Comparison of ENCODE assay signal across 24 cellular contexts in the genomic region with DNA sequence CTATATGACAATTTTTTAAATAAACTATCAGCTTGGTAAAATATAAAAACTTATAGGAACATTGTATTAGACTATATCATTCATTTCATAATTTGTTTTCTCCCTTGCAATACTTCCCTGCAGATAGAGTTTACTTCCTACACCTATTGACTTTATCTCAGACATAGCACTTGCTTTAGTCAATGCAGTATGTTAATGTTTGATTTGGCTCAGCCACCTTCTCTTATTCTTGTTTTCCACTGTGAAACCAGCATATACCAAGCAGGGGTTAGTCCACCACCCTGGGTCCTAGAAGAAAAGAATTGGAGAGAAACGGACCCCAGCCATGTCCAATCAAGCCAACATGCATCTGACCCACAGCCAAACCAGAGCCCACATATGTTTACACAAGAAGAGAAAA. TPM values are rescaled to one million over a fixed set of nuclear protein-coding genes. Genes with fewer than 3 reads are reported as not detected.
DNase-seq lines count a peak whose midpoint lies in the region; ATAC-seq and TF ChIP-seq lines count a peak whose summit lies in the region.
"Had no signal": no experiment of that assay in that cellular context is flagged by ENCODE, and none has a peak within 500 bp of the region (broad histone marks: within the 10 kb centered on the region; RNA-seq: fewer than 3 reads in every experiment).

No MANE protein-coding gene starts in this region.

- H3K4me3 Mint-ChIP-seq in nephron progenitor cell, result no peak overlapping the region
- H3K4me3 Mint-ChIP-seq: CD14-positive monocyte; CD4-positive, alpha-beta T cell; H9 had no signal

- no peaks in the 10 kb centered on the region for H3K27me3 Mint-ChIP-seq in nephron progenitor cell (ENCODE audit: low read depth, poor library complexity)
- H3K27me3 Mint-ChIP-seq: CD4-positive, alpha-beta T cell had no signal

- H3K9me3 Mint-ChIP-seq in nephron progenitor cell, result peaks cover 4% of the 10 kb centered on the region
- H3K9me3 Mint-ChIP-seq: CD14-positive monocyte had no signal

- H3K4me1 Mint-ChIP-seq in nephron progenitor cell, result peaks cover 7% of the 10 kb centered on the region
- H3K4me1 Mint-ChIP-seq: CD14-positive monocyte, H9 had no signal

- H3K4me3 ChIP-seq in osteoblast (ENCODE audit: insufficient read depth, low read length), result no peak overlapping the region
- H3K4me3 ChIP-seq: A549; BLaER1 treated with 17β-estradiol and CSF1 and Interleukin-3, amounts not matched to agents 10 nM and 100 nM; GM12878; GM23248 had no signal

- no peaks in the 10 kb centered on the region for H3K36me3 ChIP-seq in osteoblast (ENCODE audit: insufficient read depth, low read length)
- H3K36me3 ChIP-seq: BE2C; BLaER1 treated with 17β-estradiol and CSF1 and Interleukin-3, amounts not matched to agents 10 nM and 100 nM had no signal

- H3K27ac Mint-ChIP-seq in nephron progenitor cell, result peak overlapping the region; percentile 6
- H3K27ac Mint-ChIP-seq: CD14-positive monocyte; CD4-positive, alpha-beta T cell; H9 had no signal

- no peaks in the 10 kb centered on the region for H3K79me2 ChIP-seq in osteoblast (ENCODE audit: insufficient read depth, low read length)

- H3K4me2 ChIP-seq in osteoblast (ENCODE audit: insufficient read depth, low read length), result no peak overlapping the region
- H3K4me2 ChIP-seq: A549; BLaER1 treated with 17β-estradiol and CSF1 and Interleukin-3, amounts not matched to agents 10 nM and 100 nM had no signal

- H2AFZ ChIP-seq in osteoblast (ENCODE audit: low read length), result no peak overlapping the region
- H2AFZ ChIP-seq: GM23248 had no signal

- TF ChIP-seq CTCF in nephron progenitor cell (IDR thresholded peaks at IDR 0.05), result no peak
- no peak for TF ChIP-seq CTCF in osteoblast (IDR thresholded peaks at IDR 0.05; ENCODE audit: extremely low read depth, low read depth, low read length)

- peak; percentile 57 for ATAC-seq in left lobe of liver
- ATAC-seq: A549, GM12878, HCT116 had no signal

- no peaks in the 10 kb centered on the region for H3K4me1 ChIP-seq in osteoblast (ENCODE audit: insufficient read depth, low read length)
- H3K4me1 ChIP-seq: A549; BE2C; BLaER1 treated with 17β-estradiol and CSF1 and Interleukin-3, amounts not matched to agents 10 nM and 100 nM had no signal

- H4K20me1 ChIP-seq in osteoblast (ENCODE audit: insufficient read depth, low read length), result no peaks in the 10 kb centered on the region
- H4K20me1 ChIP-seq: BLaER1 treated with 17β-estradiol and CSF1 and Interleukin-3, amounts not matched to agents 10 nM and 100 nM had no signal

- DNase-seq in DMS53 treated with DMSO at 0.1 percent for 48 hours (lab: John Stamatoyannopoulos, UW; ENCODE audit: unreplicated experiment) (peak; percentile 75), left lobe of liver (ENCODE audit: low spot score) (no peak), nephron progenitor cell (no peak), epidermal melanocyte (ENCODE audit: insufficient read length, low spot score) (no peak), osteoblast (ENCODE audit: insufficient read length, low spot score, missing footprints) (no peak), NCI-H526 treated with DMSO at 0.1 percent for 48 hours (lab: John Stamatoyannopoulos, UW) (no peak), H4 (ENCODE audit: low spot score) (no peak)
- DNase-seq: 8988T; ACHN; AML-193; BE2C; Calu3; CD4-positive, alpha-beta T cell; COR-L47; DMS79; EL; GDM1; GM23248; H9 had no signal

- H3K9me3 ChIP-seq in osteoblast (ENCODE audit: low read depth, low read length), result no peaks in the 10 kb centered on the region
- H3K9me3 ChIP-seq: A549; BE2C; BLaER1 treated with 17β-estradiol and CSF1 and Interleukin-3, amounts not matched to agents 10 nM and 100 nM had no signal

- H3K36me3 Mint-ChIP-seq in nephron progenitor cell (ENCODE audit: low read depth), result peaks cover 7% of the 10 kb centered on the region
- H3K36me3 Mint-ChIP-seq: CD14-positive monocyte had no signal

- no peak overlapping the region for H3K27ac ChIP-seq in osteoblast (ENCODE audit: low read depth, low read length)
- H3K27ac ChIP-seq: A549; BLaER1 treated with 17β-estradiol and CSF1 and Interleukin-3, amounts not matched to agents 10 nM and 100 nM; GM23248 had no signal

- H3K27me3 ChIP-seq in osteoblast (ENCODE audit: insufficient read depth, low read length), result no peaks in the 10 kb centered on the region
- H3K27me3 ChIP-seq: BE2C; BLaER1 treated with 17β-estradiol and CSF1 and Interleukin-3, amounts not matched to agents 10 nM and 100 nM had no signal

RNA-seq across cellular contexts. Expression of a gene that starts 10.4 kb away (rescaled TPM):
- total RNA-seq in left lobe of liver, result 32.2 TPM
- total RNA-seq in osteoblast, result 4.7 and 5.1 TPM in 2 replicates
- 2.5 and 5.4 TPM in 2 replicates for total RNA-seq in H4 (2014; rRNA removed; shearing (Covaris generic))
- total RNA-seq: Calu3; CD4-positive, alpha-beta T cell; GM23248 had no signal
